ENCODE assay signal across 11 cellular contexts in genomic region chr6:31528821-31529328, GRCh38. TPM values are rescaled to one million over a fixed set of nuclear protein-coding genes. Genes with fewer than 3 reads are reported as not detected.
A peak's percentile ranks its signal among the peaks of the same experiment; 100 is the strongest.
DNase-seq lines count a peak whose midpoint lies in the region; ATAC-seq, FAIRE-seq and TF ChIP-seq lines count a peak whose summit lies in the region.
"Had no signal": no experiment of that assay in that cellular context is flagged by ENCODE, and none has a peak within 500 bp of the region (broad histone marks: within the 10 kb centered on the region; RNA-seq: fewer than 3 reads in every experiment).

Gene MCCD1, plus strand, starts transcription at chr6:31528962. Its CDS starts 53 bp downstream, at chr6:31529015.

- no peak within 1 kb of the TSS for H3K27ac Mint-ChIP-seq in CD4-positive, alpha-beta T cell
- H3K27ac Mint-ChIP-seq in naive thymus-derived CD4-positive, alpha-beta T cell, result peak within 1 kb of the TSS in 4 of 9 donors; percentile 32 to 73 (median 57)

- TF ChIP-seq EP300 in K562 (IDR thresholded peaks at IDR 0.05; ENCODE audit: low read length), result no peak

- no peak within 1 kb of the TSS for H2AFZ ChIP-seq in K562 (ENCODE audit: low read depth, low read length)

- CTCF ChIA-PET in CD4-positive, alpha-beta T cell (lab: Charles Lee), result interaction anchor here (0.6 to 1.0 kb wide), 3 partner anchors 12 to 69 kb away, joined by 3 to 4 read pairs (median 3); no protein-coding TSS in a partner anchor
- CTCF ChIA-PET in K562 (lab: Yijun Ruan, JAX; ENCODE audit: low intra/inter-chr PET ratio), result no interaction called here
- CTCF ChIA-PET in naive thymus-derived CD4-positive, alpha-beta T cell (lab: Charles Lee), result no interaction called here

- no peaks in the 10 kb centered on the region for H3K27me3 Mint-ChIP-seq in CD4-positive, alpha-beta T cell
- no peaks in the 10 kb centered on the region for H3K27me3 Mint-ChIP-seq in naive thymus-derived CD4-positive, alpha-beta T cell
- H3K27me3 Mint-ChIP-seq: CD8-positive, alpha-beta memory T cell had no signal

- peaks cover 8% of the 10 kb centered on the region; the same call in 2 of the 3 replicates for H3K79me2 ChIP-seq in K562 (ENCODE audit: control insufficient read depth, insufficient read depth, low read length)

- H3K27me3 ChIP-seq in CD4-positive, alpha-beta T cell (ENCODE audit: control insufficient read depth, insufficient read depth, low read length), result no peaks in the 10 kb centered on the region
- H3K27me3 ChIP-seq in K562 (ENCODE audit: control insufficient read depth in 2 of 2, insufficient read depth in 2 of 2, low read length in 2 of 2), result no peaks in the 10 kb centered on the region
- H3K27me3 ChIP-seq in naive thymus-derived CD4-positive, alpha-beta T cell (ENCODE audit: control insufficient read depth in 2 of 2, insufficient read depth in 2 of 2, low read length in 2 of 2), result no peaks in the 10 kb centered on the region

- WGBS in K562 (ENCODE audit: insufficient coverage, low coverage, missing lambda C conversion rate), result 79% methylated on average over 7 of the region's 7 CpGs

- H3K36me3 Mint-ChIP-seq in CD4-positive, alpha-beta T cell (ENCODE audit: low read depth), result peaks cover 57% of the 10 kb centered on the region
- peaks cover 3 to 29% (median 13%) of the 10 kb centered on the region in 5 donors for H3K36me3 Mint-ChIP-seq in naive thymus-derived CD4-positive, alpha-beta T cell

- BruUV-seq in K562 (replicated peaks; lab: Mats Ljungman, UMichigan), result no TSS peak

- H3K4me3 Mint-ChIP-seq in CD4-positive, alpha-beta T cell, result peak within 1 kb of the TSS; percentile 20
- H3K4me3 Mint-ChIP-seq in naive thymus-derived CD4-positive, alpha-beta T cell, result no peak within 1 kb of the TSS
- H3K4me3 Mint-ChIP-seq: CD8-positive, alpha-beta memory T cell had no signal

- peak within 1 kb of the TSS in 1 of 2 experiments; percentile 53; a peak in 2 of 4 replicates for H3K9ac ChIP-seq in K562 (ENCODE audit: insufficient read depth in 1 of 2, low read depth in 2 of 2, low read length in 2 of 2)

- TF ChIP-seq RAD21 in K562 (CRISPR knock-in tag; conservative IDR thresholded peaks at IDR 0.05 in 1 of 2, IDR thresholded peaks at IDR 0.05 in 1 of 2), result no peak

- no peaks in the 10 kb centered on the region for H3K9me3 Mint-ChIP-seq in CD4-positive, alpha-beta T cell
- H3K9me3 Mint-ChIP-seq in naive thymus-derived CD4-positive, alpha-beta T cell, result no peaks in the 10 kb centered on the region
- H3K9me3 Mint-ChIP-seq: CD8-positive, alpha-beta memory T cell had no signal

- no peak within 1 kb of the TSS for H3K27ac ChIP-seq in CD4-positive, alpha-beta T cell (ENCODE audit: low read depth, low read length)
- peak within 1 kb of the TSS; percentile 11; the same call in 1 of the 3 replicates for H3K27ac ChIP-seq in K562 (ENCODE audit: extremely low read depth, low read depth, low read length)
- no peak within 1 kb of the TSS for H3K27ac ChIP-seq in naive thymus-derived CD4-positive, alpha-beta T cell (ENCODE audit: low read depth, low read length)

- H3K4me3 ChIP-seq in K562, result no peak within 1 kb of the TSS
- no peak within 1 kb of the TSS for H3K4me3 ChIP-seq in naive thymus-derived CD4-positive, alpha-beta T cell (ENCODE audit: low read length)

- H3K9me1 ChIP-seq in K562 (ENCODE audit: control insufficient read depth, insufficient read depth, low read length), result no peaks in the 10 kb centered on the region

- intact Hi-C loops in CD4-positive, alpha-beta T cell (cut with DNase I, micrococcal nuclease), result no loop called here
- intact Hi-C loops in K562 (cut with micrococcal nuclease), result loop anchor here (5.0 kb wide), 1 partner anchor 37 kb away; no protein-coding TSS in a partner anchor
- intact Hi-C loops in naive thymus-derived CD4-positive, alpha-beta T cell (cut with micrococcal nuclease), result no loop called here

- no peak for ATAC-seq in CD4-positive, alpha-beta T cell (ENCODE audit: poor library complexity)
- ATAC-seq in K562, result peak; percentile 25
- ATAC-seq in naive thymus-derived CD4-positive, alpha-beta T cell, result peak; percentile 10
- ATAC-seq in GM21360 (IDR thresholded peaks at IDR 0.05; ENCODE audit: unreplicated experiment), result no peak
- ATAC-seq in HG03108 (IDR thresholded peaks at IDR 0.05; ENCODE audit: unreplicated experiment), result no peak

- no peak for DNase-seq in CD4-positive, alpha-beta T cell
- DNase-seq in HK-2 (ENCODE audit: unreplicated experiment) (peak; percentile 29), K562 (ENCODE audit: extremely low read depth in 1 of 4, low spot score in 3 of 4) (no peak), H4 (ENCODE audit: low spot score) (no peak), NCI-H2171 (lab: John Stamatoyannopoulos, UW) (no peak)
- no peak for DNase-seq in naive thymus-derived CD4-positive, alpha-beta T cell
- DNase-seq: CD8-positive, alpha-beta memory T cell had no signal

- peaks cover 44% of the 10 kb centered on the region for H3K36me3 ChIP-seq in K562 (ENCODE audit: control insufficient read depth, insufficient read depth, low read length)
- peaks cover 26 to 43% (median 30%) of the 10 kb centered on the region in 3 experiments for H3K36me3 ChIP-seq in naive thymus-derived CD4-positive, alpha-beta T cell (ENCODE audit: control insufficient read depth in 2 of 3, insufficient read depth in 3 of 3, low read length in 3 of 3)

- H3K4me1 Mint-ChIP-seq in CD4-positive, alpha-beta T cell (ENCODE audit: low read depth), result no peaks in the 10 kb centered on the region
- peaks cover 8 to 25% (median 14%) of the 10 kb centered on the region in 7 donors for H3K4me1 Mint-ChIP-seq in naive thymus-derived CD4-positive, alpha-beta T cell

- H3K9me3 ChIP-seq in CD4-positive, alpha-beta T cell (ENCODE audit: control insufficient read depth, low read length), result no peaks in the 10 kb centered on the region
- no peaks in the 10 kb centered on the region for H3K9me3 ChIP-seq in K562 (replicated peaks; ENCODE audit: control insufficient read depth, insufficient read depth, low read depth, low read length)
- H3K9me3 ChIP-seq in naive thymus-derived CD4-positive, alpha-beta T cell (ENCODE audit: control insufficient read depth in 2 of 3, low read length in 3 of 3), result no peaks in the 10 kb centered on the region

- in situ Hi-C loops in K562 (cut with MboI), result loop anchor here (25.0 kb wide), 1 partner anchor 1433 kb away; the partner anchor contains the start of genes BRD2 and HLA-DMA

- no peak for TF ChIP-seq CTCF in CD4-positive, alpha-beta T cell (IDR thresholded peaks at IDR 0.05)
- no peak for TF ChIP-seq CTCF in K562 (IDR thresholded peaks at IDR 0.05 in 2 of 3, conservative IDR thresholded peaks at IDR 0.05 in 1 of 3; ENCODE audit: insufficient read depth in 2 of 3, low read depth in 1 of 3, low read length in 3 of 3)

- POLR2A ChIA-PET in CD4-positive, alpha-beta T cell (lab: Charles Lee), result interaction anchor here (1.1 to 3.3 kb wide), 3 partner anchors 10 to 70 kb away, joined by 3 to 14 read pairs (median 5); partner anchors contain the start of gene DDX39B
- POLR2A ChIA-PET in K562 (lab: Yijun Ruan, JAX), result interaction anchor here (0.7 to 6.3 kb wide), 11 partner anchors 8 to 305 kb away, joined by 3 to 107 read pairs (median 3); partner anchors contain the start of genes DDX39B and MICB
- POLR2A ChIA-PET in naive thymus-derived CD4-positive, alpha-beta T cell (lab: Charles Lee), result interaction anchor here (0.5 to 2.0 kb wide), 2 partner anchors 11 to 78 kb away, joined by 4 to 9 read pairs; no protein-coding TSS in a partner anchor

- H3K4me2 ChIP-seq in K562 (ENCODE audit: insufficient read depth, low read length), result no peak within 1 kb of the TSS

- peaks cover 10 to 20% of the 10 kb centered on the region in 2 experiments for H3K4me1 ChIP-seq in K562 (replicated peaks in 1 of 2; ENCODE audit: control insufficient read depth in 2 of 2, insufficient read depth in 2 of 2, low read length in 2 of 2)
- H3K4me1 ChIP-seq in naive thymus-derived CD4-positive, alpha-beta T cell (ENCODE audit: control insufficient read depth in 2 of 2, insufficient read depth in 2 of 2, low read length in 2 of 2), result no peaks in the 10 kb centered on the region

- TF ChIP-seq POLR2A in K562 (conservative IDR thresholded peaks at IDR 0.05), result no peak

- H4K20me1 ChIP-seq in K562 (replicated peaks; ENCODE audit: control insufficient read depth, insufficient read depth, low read length), result 0 out of 2 replicates have a peak, but pooled peaks cover 16% of the 10 kb centered on the region

- no peak for FAIRE-seq in K562 (lab: Jason Lieb, UNC)

TF ChIP-seq in K562, 482 proteins besides CTCF, POLR2A, EP300 and RAD21 (continues in another document):
- TF ChIP-seq MBD2 (IDR thresholded peaks at IDR 0.05; ENCODE audit: borderline replicate concordance, low read depth) (0 out of 2 replicates have a peak, but pooled peaks have one; percentile 6), SETDB1 (IDR thresholded peaks at IDR 0.05; ENCODE audit: low read length) (no peak), RBM22 (IDR thresholded peaks at IDR 0.05; ENCODE audit: low read depth, low read length, poor library complexity, severe bottlenecking) (peak; percentile 59), HES1 (IDR thresholded peaks at IDR 0.05; ENCODE audit: low read depth) (no peak)

RNA-seq across cellular contexts. Expression of gene MCCD1, which starts in this region (rescaled TPM):
- not detected for total RNA-seq in CD4-positive, alpha-beta T cell
- total RNA-seq in K562 (2011; cell fraction: chromatin; rRNA removed; ENCODE audit: low replicate concordance), result not detected in 2 replicates
- not detected in 2 replicates for total RNA-seq in K562 (2011; cell fraction: nucleolus; rRNA removed)
- total RNA-seq in K562 (2011; cell fraction: nucleoplasm; rRNA removed), result not detected in 2 replicates
- total RNA-seq in K562 (2014; rRNA removed) (not detected in 2 replicates), K562 (2014; rRNA removed; fragmentation: Illumina TruSeq; extraction: Trizol) (not detected in 2 replicates), K562 (2015; rRNA removed; fragmentation: Illumina TruSeq; extraction: Trizol) (not detected in 2 replicates), K562 (2021) (not detected in 2 replicates)
- polyA plus RNA-seq in K562 (2011; rRNA removed) (not detected in 2 replicates), K562 (2014; fragmentation: Illumina TruSeq; extraction: Trizol) (not detected in 2 replicates), K562 (2014; fragmentation: Nextera tagmentation; extraction: Ambion mirVana) (not detected), K562 (2014; rRNA removed) (not detected in 2 replicates)
- polyA plus RNA-seq in K562 (2011; cell fraction: cytosol; rRNA removed), result not detected in 2 replicates
- not detected in 2 replicates for polyA plus RNA-seq in K562 (2011; cell fraction: nucleus; rRNA removed)
- 0.11 TPM in 1 of 2 replicates, not detected in the other for polyA plus RNA-seq in K562 (2012)
- polyA minus RNA-seq in K562 (2011; rRNA and poly(A)+ RNA removed), result not detected in 2 replicates
- not detected in 2 replicates for polyA minus RNA-seq in K562 (2011; cell fraction: cytosol; rRNA and poly(A)+ RNA removed)
- not detected in 2 replicates for polyA minus RNA-seq in K562 (2011; cell fraction: nucleus; rRNA and poly(A)+ RNA removed)
- not detected for total RNA-seq in naive thymus-derived CD4-positive, alpha-beta T cell
- polyA plus RNA-seq in naive thymus-derived CD4-positive, alpha-beta T cell, result not detected
- not detected in 2 replicates for total RNA-seq in H4 (2014; rRNA removed; shearing (Covaris generic))
- total RNA-seq: CD8-positive, alpha-beta memory T cell; kidney epithelial cell; temporal lobe had no signal
- polyA plus RNA-seq: CD8-positive, alpha-beta memory T cell had no signal

Comparison
In these comparisons a context has a peak if more than half of its experiments do, and no peak if none do; other contexts are left out.
1. Peak in ATAC-seq and H3K27ac ChIP-seq in K562; RNA of the gene not detected or under 1 TPM.
2. Peak in ATAC-seq in naive thymus-derived CD4-positive, alpha-beta T cell; RNA of the gene not detected or under 1 TPM.